14 cellular contexts compared by ENCODE assay signal in genomic region chr17:78034429-78035091, GRCh38.
DNase-seq lines count a peak whose midpoint lies in the region; ATAC-seq, FAIRE-seq and TF ChIP-seq lines count a peak whose summit lies in the region.
"Had no signal": no experiment of that assay in that cellular context is flagged by ENCODE, and none has a peak within 500 bp of the region (broad histone marks: within the 10 kb centered on the region; RNA-seq: fewer than 3 reads in every experiment).

No MANE protein-coding gene starts in this region.

- H3K9me3 ChIP-seq in tibial artery, result no peaks in the 10 kb centered on the region
- H3K9me3 ChIP-seq: BLaER1 treated with 17β-estradiol and CSF1 and Interleukin-3, amounts not matched to agents 10 nM and 100 nM had no signal

- no peak for TF ChIP-seq CTCF in epithelial cell of proximal tubule (conservative IDR thresholded peaks at IDR 0.05; ENCODE audit: low read depth, low read length)
- TF ChIP-seq CTCF in tibial artery (IDR thresholded peaks at IDR 0.05), result no peak

- peaks cover 5 to 17% (median 17%) of the 10 kb centered on the region in 3 donors for H3K36me3 ChIP-seq in tibial artery

- H3K4me1 Mint-ChIP-seq in stimulated activated naive CD8-positive, alpha-beta T cell treated with anti-CD3 and anti-CD28 coated beads, Interleukin-15, Interleukin-2, amounts not matched to agents 100 ng/mL and 50 ng/mL, for 24 hours (ENCODE audit: low read depth), result peaks cover 9% of the 10 kb centered on the region

- H3K27ac Mint-ChIP-seq in stimulated activated naive CD8-positive, alpha-beta T cell treated with anti-CD3 and anti-CD28 coated beads, Interleukin-15, Interleukin-2, amounts not matched to agents 100 ng/mL and 50 ng/mL, for 24 hours, result peak overlapping the region; percentile 17
- H3K27ac Mint-ChIP-seq: dendritic cell treated with granulocyte-macrophage colony-stimulating factor and Interleukin-4, amounts not matched to agents 40 ng/mL and 50 ng/mL, for 4 days had no signal

- H3K36me3 Mint-ChIP-seq in stimulated activated naive CD8-positive, alpha-beta T cell treated with anti-CD3 and anti-CD28 coated beads, Interleukin-15, Interleukin-2, amounts not matched to agents 100 ng/mL and 50 ng/mL, for 24 hours (ENCODE audit: low read depth), result peaks cover 55% of the 10 kb centered on the region

- intact Hi-C loops in tibial artery (cut with DNase I; ENCODE audit: low total_unique reads), result no loop called here

- peaks cover 0 to 36% (median 22%) of the 10 kb centered on the region in 4 donors for H3K4me1 ChIP-seq in tibial artery

- no peak overlapping the region for H3K4me3 Mint-ChIP-seq in stimulated activated naive CD8-positive, alpha-beta T cell treated with anti-CD3 and anti-CD28 coated beads, Interleukin-15, Interleukin-2, amounts not matched to agents 100 ng/mL and 50 ng/mL, for 24 hours
- H3K4me3 Mint-ChIP-seq: dendritic cell treated with granulocyte-macrophage colony-stimulating factor and Interleukin-4, amounts not matched to agents 40 ng/mL and 50 ng/mL, for 4 days had no signal

- H3K27me3 ChIP-seq in tibial artery, result no peaks in the 10 kb centered on the region
- H3K27me3 ChIP-seq: BLaER1 treated with 17β-estradiol and CSF1 and Interleukin-3, amounts not matched to agents 10 nM and 100 nM had no signal

- H3K4me3 ChIP-seq in epithelial cell of proximal tubule (ENCODE audit: low read depth, low read length) (no peak overlapping the region), tibial artery (no peak overlapping the region)
- H3K4me3 ChIP-seq: BLaER1 treated with 17β-estradiol and CSF1 and Interleukin-3, amounts not matched to agents 10 nM and 100 nM had no signal

- peak overlapping the region; percentile 31 to 57 for H3K27ac ChIP-seq in tibial artery
- H3K27ac ChIP-seq: BLaER1 treated with 17β-estradiol and CSF1 and Interleukin-3, amounts not matched to agents 10 nM and 100 nM had no signal

- H3K27me3 Mint-ChIP-seq in stimulated activated naive CD8-positive, alpha-beta T cell treated with anti-CD3 and anti-CD28 coated beads, Interleukin-15, Interleukin-2, amounts not matched to agents 100 ng/mL and 50 ng/mL, for 24 hours, result no peaks in the 10 kb centered on the region

- DNase-seq in stimulated activated naive CD8-positive, alpha-beta T cell treated with anti-CD3 and anti-CD28 coated beads, Interleukin-15, Interleukin-2, amounts not matched to agents 100 U/mL and 50 U/mL, for 24 hours, result no peak
- DNase-seq in RCC 7860 (ENCODE audit: low spot score) (peak; percentile 80), epithelial cell of proximal tubule (ENCODE audit: low read depth) (peak; percentile 52), tibial artery (no peak)
- DNase-seq: activated naive CD4-positive, alpha-beta T cell; OCI-M1; stimulated activated CD4-positive, alpha-beta T cell treated with anti-CD3 and anti-CD28 coated beads, Interleukin-2, amount 100 ng/mL, for 48 hours; stimulated activated naive CD4-positive, alpha-beta T cell had no signal

- no peak for ATAC-seq in stimulated activated naive CD8-positive, alpha-beta T cell treated with anti-CD3 and anti-CD28 coated beads, Interleukin-15, Interleukin-2, amounts not matched to agents 100 U/mL and 50 U/mL, for 24 hours
- no peak for ATAC-seq in GM19463 (IDR thresholded peaks at IDR 0.05; ENCODE audit: unreplicated experiment)
- ATAC-seq in HG03139 (IDR thresholded peaks at IDR 0.05; ENCODE audit: unreplicated experiment), result no peak
- no peak for ATAC-seq in HG03460 (IDR thresholded peaks at IDR 0.05; ENCODE audit: unreplicated experiment)

- H3K9me3 Mint-ChIP-seq in stimulated activated naive CD8-positive, alpha-beta T cell treated with anti-CD3 and anti-CD28 coated beads, Interleukin-15, Interleukin-2, amounts not matched to agents 100 ng/mL and 50 ng/mL, for 24 hours, result no peaks in the 10 kb centered on the region
- H3K9me3 Mint-ChIP-seq: dendritic cell treated with granulocyte-macrophage colony-stimulating factor and Interleukin-4, amounts not matched to agents 40 ng/mL and 50 ng/mL, for 4 days had no signal

- peak; percentile 30 for FAIRE-seq in RCC 7860 (lab: Jason Lieb, UNC)

Comparison
In these comparisons a context has a peak if more than half of its experiments do, and no peak if none do; other contexts are left out.
1. DNase-seq: peak in RCC 7860 (single experiment) and epithelial cell of proximal tubule (single experiment); none in stimulated activated naive CD8-positive, alpha-beta T cell treated with anti-CD3 and anti-CD28 coated beads, Interleukin-15, Interleukin-2, amounts not matched to agents 100 U/mL and 50 U/mL, for 24 hours (single experiment) and tibial artery (0 of 2).